ENCODE assay signal across 17 cellular contexts in genomic region chr11:32290783-32291182, GRCh38.
A peak's percentile ranks its signal among the peaks of the same experiment; 100 is the strongest.
DNase-seq lines count a peak whose midpoint lies in the region; ATAC-seq and TF ChIP-seq lines count a peak whose summit lies in the region.
"Had no signal": no experiment of that assay in that cellular context is flagged by ENCODE, and none has a peak within 500 bp of the region (broad histone marks: within the 10 kb centered on the region; RNA-seq: fewer than 3 reads in every experiment).

No MANE protein-coding gene starts in this region.

- TF ChIP-seq CTCF in foreskin keratinocyte (conservative IDR thresholded peaks at IDR 0.05) (no peak), tibial nerve (IDR thresholded peaks at IDR 0.05) (peak in 2 of 5 experiments; percentile 27 to 42)

- ATAC-seq in foreskin keratinocyte (peak; percentile 47), HG03159 (IDR thresholded peaks at IDR 0.05; ENCODE audit: unreplicated experiment) (no peak), GM21576 (IDR thresholded peaks at IDR 0.05; ENCODE audit: unreplicated experiment) (no peak)
- ATAC-seq: activated CD8-positive, alpha-beta T cell treated with anti-CD3 and anti-CD28 coated beads for 36 hours; CD8-positive, alpha-beta T cell; HCT116; left lung had no signal

- H3K27me3 ChIP-seq in foreskin keratinocyte (no peaks in the 10 kb centered on the region), tibial nerve (no peaks in the 10 kb centered on the region)

- H3K27ac ChIP-seq in foreskin keratinocyte (no peak overlapping the region), tibial nerve (peak overlapping the region in 3 of 4 donors; percentile 71 to 89 (median 80))
- H3K27ac ChIP-seq: KMS-11, left lung, thoracic aorta had no signal

- TF ChIP-seq EP300 in tibial nerve (IDR thresholded peaks at IDR 0.05): peak; percentile 87 to 96

- H3K36me3 ChIP-seq in tibial nerve: no peaks in the 10 kb centered on the region
- H3K36me3 ChIP-seq: left lung, thoracic aorta had no signal

- H3K4me1 ChIP-seq in foreskin keratinocyte: no peaks in the 10 kb centered on the region
- H3K4me1 ChIP-seq in tibial nerve: peaks cover 0 to 8% (median 3%) of the 10 kb centered on the region in 4 donors
- H3K4me1 ChIP-seq: left lung had no signal

- WGBS in tibial nerve, 2 donors: 34 to 47% methylated on average over 3 of the region's 3 CpGs

- no peak for TF ChIP-seq POLR2A in tibial nerve (IDR thresholded peaks at IDR 0.05)

- DNase-seq in amniotic epithelial cell (ENCODE audit: low read depth) (peak; percentile 28), foreskin keratinocyte (peak in 1 of 2 donors; percentile 40), midbrain (lab: John Stamatoyannopoulos, UW) (peak; percentile 80), tibial nerve (ENCODE audit: low spot score in 2 of 2) (no peak), NCI-H2081 treated with DMSO at 0.1 percent for 48 hours (lab: John Stamatoyannopoulos, UW) (no peak)
- DNase-seq: activated CD8-positive, alpha-beta T cell treated with anti-CD3 and anti-CD28 coated beads for 36 hours; activated naive CD4-positive, alpha-beta T cell; amniotic stem cell; CD8-positive, alpha-beta T cell; left lung; NCI-H1694; stimulated activated CD4-positive, alpha-beta T cell treated with anti-CD3 and anti-CD28 coated beads, Interleukin-1b, Interleukin-23, amount 100 ng/mL, for 48 hours had no signal

- no peaks in the 10 kb centered on the region for H3K9me3 ChIP-seq in tibial nerve
- H3K9me3 ChIP-seq: left lung, thoracic aorta had no signal

- no peak overlapping the region for H3K4me3 ChIP-seq in tibial nerve
- H3K4me3 ChIP-seq: left lung, thoracic aorta had no signal

Comparison
In these comparisons a context has a peak if more than half of its experiments do, and no peak if none do; other contexts are left out.
1. DNase-seq: peak in amniotic epithelial cell (single experiment) and midbrain (single experiment); none in tibial nerve (0 of 2) and NCI-H2081 treated with DMSO at 0.1 percent for 48 hours (single experiment).